In the genomic region with DNA sequence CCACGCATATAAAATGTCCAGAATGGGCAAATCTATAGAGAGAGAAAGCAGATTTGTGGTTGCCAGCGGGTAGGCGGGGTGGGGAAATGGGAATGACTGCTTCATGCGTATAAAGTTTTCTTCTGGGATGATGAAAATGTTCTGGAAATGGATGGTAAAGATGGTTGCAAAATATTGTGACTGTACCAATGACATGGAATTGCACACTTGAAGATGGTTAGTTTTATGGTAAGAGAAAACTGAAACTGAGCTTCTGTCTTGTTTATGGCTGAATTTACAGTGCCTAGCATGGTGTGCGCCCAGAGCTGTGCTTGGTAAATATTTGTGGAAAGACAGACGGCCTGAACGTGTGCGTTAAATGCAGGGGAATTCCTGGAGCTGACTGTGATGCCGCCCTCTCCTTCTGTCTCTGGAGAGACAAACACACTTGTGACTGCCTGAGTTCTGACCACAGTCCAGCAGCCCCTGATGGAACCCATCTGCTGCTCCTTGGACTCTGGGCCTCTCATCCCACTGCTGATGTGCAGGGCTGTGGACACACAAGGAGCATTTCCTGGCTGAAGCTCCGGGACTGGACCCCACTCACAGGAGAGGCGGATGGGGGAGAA, we compare ENCODE assay signal across 1 cellular context.
TF ChIP-seq lines count a peak whose summit lies in the region.

No MANE protein-coding gene starts in this region.

TF ChIP-seq in SK-N-SH treated with all-trans-retinoic acid at 6 μM for 48 hours, 23 proteins besides CTCF, POLR2A, EP300 and RAD21 (continued from another document):
- TF ChIP-seq, protein P1, sequence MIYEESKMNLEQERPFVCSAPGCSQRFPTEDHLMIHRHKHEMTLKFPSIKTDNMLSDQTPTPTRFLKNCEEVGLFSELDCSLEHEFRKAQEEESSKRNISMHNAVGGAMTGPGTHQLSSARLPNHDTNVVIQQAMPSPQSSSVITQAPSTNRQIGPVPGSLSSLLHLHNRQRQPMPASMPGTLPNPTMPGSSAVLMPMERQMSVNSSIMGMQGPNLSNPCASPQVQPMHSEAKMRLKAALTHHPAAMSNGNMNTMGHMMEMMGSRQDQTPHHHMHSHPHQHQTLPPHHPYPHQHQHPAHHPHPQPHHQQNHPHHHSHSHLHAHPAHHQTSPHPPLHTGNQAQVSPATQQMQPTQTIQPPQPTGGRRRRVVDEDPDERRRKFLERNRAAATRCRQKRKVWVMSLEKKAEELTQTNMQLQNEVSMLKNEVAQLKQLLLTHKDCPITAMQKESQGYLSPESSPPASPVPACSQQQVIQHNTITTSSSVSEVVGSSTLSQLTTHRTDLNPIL (CRISPR knock-in tag; IDR thresholded peaks at IDR 0.05; ENCODE audit: low read depth): no peak
- TF ChIP-seq, protein P2, sequence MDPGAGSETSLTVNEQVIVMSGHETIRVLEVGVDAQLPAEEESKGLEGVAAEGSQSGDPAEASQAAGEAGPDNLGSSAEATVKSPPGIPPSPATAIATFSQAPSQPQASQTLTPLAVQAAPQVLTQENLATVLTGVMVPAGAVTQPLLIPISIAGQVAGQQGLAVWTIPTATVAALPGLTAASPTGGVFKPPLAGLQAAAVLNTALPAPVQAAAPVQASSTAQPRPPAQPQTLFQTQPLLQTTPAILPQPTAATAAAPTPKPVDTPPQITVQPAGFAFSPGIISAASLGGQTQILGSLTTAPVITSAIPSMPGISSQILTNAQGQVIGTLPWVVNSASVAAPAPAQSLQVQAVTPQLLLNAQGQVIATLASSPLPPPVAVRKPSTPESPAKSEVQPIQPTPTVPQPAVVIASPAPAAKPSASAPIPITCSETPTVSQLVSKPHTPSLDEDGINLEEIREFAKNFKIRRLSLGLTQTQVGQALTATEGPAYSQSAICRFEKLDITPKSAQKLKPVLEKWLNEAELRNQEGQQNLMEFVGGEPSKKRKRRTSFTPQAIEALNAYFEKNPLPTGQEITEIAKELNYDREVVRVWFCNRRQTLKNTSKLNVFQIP (CRISPR knock-in tag; IDR thresholded peaks at IDR 0.05; ENCODE audit: borderline replicate concordance, low read depth): no peak
- TF ChIP-seq SNAI2 (CRISPR knock-in tag; IDR thresholded peaks at IDR 0.05) (no peak), PATZ1 (CRISPR knock-in tag; IDR thresholded peaks at IDR 0.05; ENCODE audit: borderline replicate concordance) (no peak), TOX (CRISPR knock-in tag; IDR thresholded peaks at IDR 0.05; ENCODE audit: borderline replicate concordance) (no peak), ZC3H10 (CRISPR knock-in tag; IDR thresholded peaks at IDR 0.05) (no peak), ISL1 (CRISPR knock-in tag; IDR thresholded peaks at IDR 0.05) (no peak), TSHZ2 (CRISPR knock-in tag; IDR thresholded peaks at IDR 0.05) (no peak), ZNF565 (CRISPR knock-in tag; conservative IDR thresholded peaks at IDR 0.05; ENCODE audit: low read depth) (no peak), PPARA (CRISPR knock-in tag; IDR thresholded peaks at IDR 0.05; ENCODE audit: borderline replicate concordance) (no peak), ARNTL (CRISPR knock-in tag; IDR thresholded peaks at IDR 0.05; ENCODE audit: borderline replicate concordance, low read depth) (no peak), ZFP3 (CRISPR knock-in tag; IDR thresholded peaks at IDR 0.05) (no peak)
